11 cellular contexts compared by ENCODE assay signal in the genomic region with DNA sequence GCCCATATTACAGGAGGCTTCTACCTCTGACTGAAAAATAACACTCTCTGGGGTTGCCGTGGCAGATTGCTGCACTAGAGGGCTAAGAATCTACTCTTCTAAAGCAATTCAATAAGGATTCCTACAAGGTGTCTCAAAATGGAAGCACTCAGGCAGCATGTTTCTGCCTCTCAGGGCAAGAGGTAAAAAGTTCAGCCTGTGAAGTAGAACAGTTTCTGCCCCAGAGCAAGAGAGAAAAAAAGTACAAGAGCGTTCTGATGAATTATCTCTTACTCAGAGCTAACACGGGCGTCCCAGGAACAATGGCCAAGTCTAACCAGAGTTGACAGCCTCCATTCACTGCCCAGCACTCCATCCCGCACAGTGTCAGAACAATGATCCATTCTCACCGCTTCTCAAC.
DNase-seq lines count a peak whose midpoint lies in the region; ATAC-seq lines count a peak whose summit lies in the region.
"Had no signal": no experiment of that assay in that cellular context is flagged by ENCODE, and none has a peak within 500 bp of the region (broad histone marks: within the 10 kb centered on the region; RNA-seq: fewer than 3 reads in every experiment).

No MANE protein-coding gene starts in this region.

- peaks cover 0 to 6% of the 10 kb centered on the region in 2 donors for H3K27me3 Mint-ChIP-seq in stimulated activated naive B cell treated with anti-CD40 and anti-IgM and Interleukin-4, amounts not matched to agents 10 μg/mL and 1 μg/mL and 100 μg/mL, for 72 hours
- H3K27me3 Mint-ChIP-seq: stimulated activated naive CD8-positive, alpha-beta T cell treated with anti-CD3 and anti-CD28 coated beads, Interleukin-15, amount 100 ng/mL, for 72 hours had no signal

- no peak overlapping the region for H3K4me3 Mint-ChIP-seq in stimulated activated naive B cell treated with anti-CD40 and anti-IgM and Interleukin-4, amounts not matched to agents 10 μg/mL and 1 μg/mL and 100 μg/mL, for 72 hours
- H3K4me3 Mint-ChIP-seq: stimulated activated naive CD8-positive, alpha-beta T cell treated with anti-CD3 and anti-CD28 coated beads, Interleukin-15, amount 100 ng/mL, for 72 hours had no signal

- ATAC-seq in stimulated activated naive B cell treated with anti-CD40 and anti-IgM and Interleukin-4, amounts not matched to agents 10 μg/mL and 1 μg/mL and 100 μg/mL, for 72 hours (replicated peaks), result no peak
- ATAC-seq in GM18858 (IDR thresholded peaks at IDR 0.05; ENCODE audit: unreplicated experiment) (no peak), GM19452 (IDR thresholded peaks at IDR 0.05; ENCODE audit: unreplicated experiment) (no peak), HG03108 (IDR thresholded peaks at IDR 0.05; ENCODE audit: unreplicated experiment) (no peak)

- peak overlapping the region; percentile 14 for H3K27ac Mint-ChIP-seq in stimulated activated naive B cell treated with anti-CD40 and anti-IgM and Interleukin-4, amounts not matched to agents 10 μg/mL and 1 μg/mL and 100 μg/mL, for 72 hours
- H3K27ac Mint-ChIP-seq: stimulated activated naive CD8-positive, alpha-beta T cell treated with anti-CD3 and anti-CD28 coated beads, Interleukin-15, amount 100 ng/mL, for 72 hours had no signal

- H3K36me3 Mint-ChIP-seq in stimulated activated naive B cell treated with anti-CD40 and anti-IgM and Interleukin-4, amounts not matched to agents 10 μg/mL and 1 μg/mL and 100 μg/mL, for 72 hours, result no peaks in the 10 kb centered on the region
- H3K36me3 Mint-ChIP-seq: brain had no signal

- H3K27me3 ChIP-seq in layer of hippocampus (ENCODE audit: control insufficient read depth, insufficient read depth, low read length), result no peaks in the 10 kb centered on the region

- peak; percentile 63 for DNase-seq in M059J (ENCODE audit: low read depth)
- peak in 50 of 61 donors; percentile 0 to 49 (median 14) for DNase-seq in caudate nucleus (lab: John Stamatoyannopoulos, UW)
- no peak for DNase-seq in stimulated activated naive B cell treated with anti-CD40 and anti-IgM and Interleukin-4, amounts not matched to agents 10 μg/mL and 1 μg/mL and 100 μg/mL, for 72 hours
- no peak for DNase-seq in NCI-H2107 (lab: John Stamatoyannopoulos, UW)
- DNase-seq: Calu3; stimulated activated naive CD8-positive, alpha-beta T cell treated with anti-CD3 and anti-CD28 coated beads, Interleukin-15, amount 100 ng/mL, for 72 hours had no signal

- H3K4me1 Mint-ChIP-seq in stimulated activated naive B cell treated with anti-CD40 and anti-IgM and Interleukin-4, amounts not matched to agents 10 μg/mL and 1 μg/mL and 100 μg/mL, for 72 hours, result peaks cover 15 to 26% of the 10 kb centered on the region in 2 donors

- H3K27ac ChIP-seq in caudate nucleus (ENCODE audit: low read depth, low read length) (peak overlapping the region; percentile 50), layer of hippocampus (ENCODE audit: low read depth, low read length) (peak overlapping the region; percentile 50)

- no peaks in the 10 kb centered on the region for H3K9me3 Mint-ChIP-seq in stimulated activated naive B cell treated with anti-CD40 and anti-IgM and Interleukin-4, amounts not matched to agents 10 μg/mL and 1 μg/mL and 100 μg/mL, for 72 hours
- H3K9me3 Mint-ChIP-seq: stimulated activated naive CD8-positive, alpha-beta T cell treated with anti-CD3 and anti-CD28 coated beads, Interleukin-15, amount 100 ng/mL, for 72 hours had no signal

Comparison
In these comparisons a context has a peak if more than half of its experiments do, and no peak if none do; other contexts are left out.
1. DNase-seq: peak in M059J (single experiment) and caudate nucleus (50 of 61); none in stimulated activated naive B cell treated with anti-CD40 and anti-IgM and Interleukin-4, amounts not matched to agents 10 μg/mL and 1 μg/mL and 100 μg/mL, for 72 hours (single experiment) and NCI-H2107 (single experiment).